7 cellular contexts compared by ENCODE assay signal in the genomic region with DNA sequence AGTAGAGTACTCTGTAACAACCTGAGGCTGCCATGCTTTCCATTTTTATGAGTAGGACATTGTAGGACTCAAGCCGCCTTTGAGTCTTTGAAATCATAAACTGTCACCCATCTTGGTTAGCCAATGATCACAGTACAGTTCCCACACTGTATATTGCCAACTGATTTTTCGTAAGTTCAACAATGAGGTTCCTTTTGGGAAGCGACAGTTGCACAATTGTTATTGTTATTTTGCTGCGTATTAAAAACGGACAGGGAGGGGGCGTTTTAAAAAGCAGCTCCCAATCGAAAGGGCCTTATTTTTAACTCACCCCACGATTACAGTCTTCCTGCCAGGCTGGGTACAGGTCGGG. TPM values are rescaled to one million over a fixed set of nuclear protein-coding genes. Genes with fewer than 3 reads are reported as not detected.
DNase-seq lines count a peak whose midpoint lies in the region; ATAC-seq and TF ChIP-seq lines count a peak whose summit lies in the region.

No MANE protein-coding gene starts in this region.

- DNase-seq in GM23338 (ENCODE audit: low spot score) (no peak), SJCRH30 (peak in 1 of 2 experiments; percentile 31), fibroblast of gingiva (ENCODE audit: low read depth) (peak; percentile 69)

- H3K9me3 ChIP-seq in SJCRH30 (replicated peaks) (no peaks in the 10 kb centered on the region), neutrophil (no peaks in the 10 kb centered on the region)

- peaks cover 7% of the 10 kb centered on the region; the same call in 2 of the 3 replicates for H3K4me1 Mint-ChIP-seq in GM23338

- H3K27ac Mint-ChIP-seq in GM23338, result no peak overlapping the region

- H3K36me3 ChIP-seq in GM23338 (ENCODE audit: insufficient read depth), result no peaks in the 10 kb centered on the region
- H3K36me3 ChIP-seq in SJCRH30, result no peaks in the 10 kb centered on the region
- H3K36me3 ChIP-seq in neutrophil, result no peaks in the 10 kb centered on the region

- H3K4me3 ChIP-seq in GM23338 (peak overlapping the region; percentile 86), SJCRH30 (peak overlapping the region; percentile 69), neutrophil (ENCODE audit: low read depth in 1 of 2, low read length in 1 of 2) (peak overlapping the region; percentile 71 to 92)

- H4K20me1 ChIP-seq in GM23338 (replicated peaks; ENCODE audit: insufficient read depth), result no peaks in the 10 kb centered on the region

- peak overlapping the region; percentile 92 for H3K4me3 Mint-ChIP-seq in GM23338

- no peaks in the 10 kb centered on the region for H3K36me3 Mint-ChIP-seq in GM23338 (ENCODE audit: low read depth)

- H3K79me2 ChIP-seq in GM23338 (replicated peaks; ENCODE audit: insufficient read depth), result no peaks in the 10 kb centered on the region

- ATAC-seq in GM23338, result no peak
- no peak for ATAC-seq in HG02885 (IDR thresholded peaks at IDR 0.05; ENCODE audit: poor library complexity, unreplicated experiment)
- no peak for ATAC-seq in HG02981 (IDR thresholded peaks at IDR 0.05; ENCODE audit: unreplicated experiment)
- ATAC-seq in HG03039 (IDR thresholded peaks at IDR 0.05; ENCODE audit: unreplicated experiment), result no peak

- H3K4me2 ChIP-seq in GM23338, result peak overlapping the region; percentile 99

- H3K27me3 ChIP-seq in GM23338 (ENCODE audit: insufficient read depth) (peaks cover 32% of the 10 kb centered on the region), SJCRH30 (no peaks in the 10 kb centered on the region), neutrophil (peaks cover 6% of the 10 kb centered on the region)

- H3K9me2 ChIP-seq in GM23338 (ENCODE audit: insufficient read depth), result no peaks in the 10 kb centered on the region

- TF ChIP-seq CTCF in GM23338 (conservative IDR thresholded peaks at IDR 0.05; ENCODE audit: low read depth in 2 of 2) (no peak), neutrophil (IDR thresholded peaks at IDR 0.05) (no peak)

- no peaks in the 10 kb centered on the region for H3K9me3 Mint-ChIP-seq in GM23338

- H2AFZ ChIP-seq in GM23338, result peak overlapping the region; percentile 100

- H3K4me1 ChIP-seq in GM23338 (ENCODE audit: insufficient read depth), result peaks cover 8% of the 10 kb centered on the region
- H3K4me1 ChIP-seq in SJCRH30, result peaks cover 12% of the 10 kb centered on the region
- peaks cover 12 to 23% of the 10 kb centered on the region in 2 experiments for H3K4me1 ChIP-seq in neutrophil (ENCODE audit: control insufficient read depth in 1 of 2, insufficient read depth in 1 of 2, low read depth in 1 of 2, low read length in 1 of 2)

- peaks cover 9% of the 10 kb centered on the region; the same call in 1 of the 2 replicates for H3F3A ChIP-seq in GM23338 (replicated peaks; ENCODE audit: low read depth)

- peaks cover 27% of the 10 kb centered on the region for H3K27me3 Mint-ChIP-seq in GM23338 (ENCODE audit: insufficient read depth, low read depth, poor library complexity)

- H3K27ac ChIP-seq in GM23338 (ENCODE audit: low read depth) (no peak overlapping the region), SJCRH30 (peak overlapping the region; percentile 81), neutrophil (peak overlapping the region; percentile 93)

TF ChIP-seq in GM23338, 12 proteins besides CTCF, POLR2A, EP300 and RAD21 (continues in another document):
- TF ChIP-seq NANOG (IDR thresholded peaks at IDR 0.05; ENCODE audit: borderline replicate concordance) (no peak), ZNF114 (CRISPR knock-in tag; IDR thresholded peaks at IDR 0.05) (no peak), CREB1 (CRISPR knock-in tag; IDR thresholded peaks at IDR 0.05; ENCODE audit: low read depth) (no peak), ZNF331 (CRISPR knock-in tag; IDR thresholded peaks at IDR 0.05; ENCODE audit: low read depth) (no peak), POLR2AphosphoS5 (IDR thresholded peaks at IDR 0.05; ENCODE audit: low read depth) (no peak), JUNB (IDR thresholded peaks at IDR 0.05; ENCODE audit: unreplicated experiment) (no peak)
- TF ChIP-seq, protein P1, sequence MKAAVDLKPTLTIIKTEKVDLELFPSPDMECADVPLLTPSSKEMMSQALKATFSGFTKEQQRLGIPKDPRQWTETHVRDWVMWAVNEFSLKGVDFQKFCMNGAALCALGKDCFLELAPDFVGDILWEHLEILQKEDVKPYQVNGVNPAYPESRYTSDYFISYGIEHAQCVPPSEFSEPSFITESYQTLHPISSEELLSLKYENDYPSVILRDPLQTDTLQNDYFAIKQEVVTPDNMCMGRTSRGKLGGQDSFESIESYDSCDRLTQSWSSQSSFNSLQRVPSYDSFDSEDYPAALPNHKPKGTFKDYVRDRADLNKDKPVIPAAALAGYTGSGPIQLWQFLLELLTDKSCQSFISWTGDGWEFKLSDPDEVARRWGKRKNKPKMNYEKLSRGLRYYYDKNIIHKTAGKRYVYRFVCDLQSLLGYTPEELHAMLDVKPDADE (IDR thresholded peaks at IDR 0.05), result no peak
- TF ChIP-seq, protein P2, sequence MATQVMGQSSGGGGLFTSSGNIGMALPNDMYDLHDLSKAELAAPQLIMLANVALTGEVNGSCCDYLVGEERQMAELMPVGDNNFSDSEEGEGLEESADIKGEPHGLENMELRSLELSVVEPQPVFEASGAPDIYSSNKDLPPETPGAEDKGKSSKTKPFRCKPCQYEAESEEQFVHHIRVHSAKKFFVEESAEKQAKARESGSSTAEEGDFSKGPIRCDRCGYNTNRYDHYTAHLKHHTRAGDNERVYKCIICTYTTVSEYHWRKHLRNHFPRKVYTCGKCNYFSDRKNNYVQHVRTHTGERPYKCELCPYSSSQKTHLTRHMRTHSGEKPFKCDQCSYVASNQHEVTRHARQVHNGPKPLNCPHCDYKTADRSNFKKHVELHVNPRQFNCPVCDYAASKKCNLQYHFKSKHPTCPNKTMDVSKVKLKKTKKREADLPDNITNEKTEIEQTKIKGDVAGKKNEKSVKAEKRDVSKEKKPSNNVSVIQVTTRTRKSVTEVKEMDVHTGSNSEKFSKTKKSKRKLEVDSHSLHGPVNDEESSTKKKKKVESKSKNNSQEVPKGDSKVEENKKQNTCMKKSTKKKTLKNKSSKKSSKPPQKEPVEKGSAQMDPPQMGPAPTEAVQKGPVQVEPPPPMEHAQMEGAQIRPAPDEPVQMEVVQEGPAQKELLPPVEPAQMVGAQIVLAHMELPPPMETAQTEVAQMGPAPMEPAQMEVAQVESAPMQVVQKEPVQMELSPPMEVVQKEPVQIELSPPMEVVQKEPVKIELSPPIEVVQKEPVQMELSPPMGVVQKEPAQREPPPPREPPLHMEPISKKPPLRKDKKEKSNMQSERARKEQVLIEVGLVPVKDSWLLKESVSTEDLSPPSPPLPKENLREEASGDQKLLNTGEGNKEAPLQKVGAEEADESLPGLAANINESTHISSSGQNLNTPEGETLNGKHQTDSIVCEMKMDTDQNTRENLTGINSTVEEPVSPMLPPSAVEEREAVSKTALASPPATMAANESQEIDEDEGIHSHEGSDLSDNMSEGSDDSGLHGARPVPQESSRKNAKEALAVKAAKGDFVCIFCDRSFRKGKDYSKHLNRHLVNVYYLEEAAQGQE (IDR thresholded peaks at IDR 0.05; ENCODE audit: unreplicated experiment), result no peak

RNA-seq across cellular contexts. Expression of a gene that starts 0.6 kb away (rescaled TPM):
- 0.28 and 0.39 TPM in 2 replicates for total RNA-seq in GM23338 (2014; rRNA removed; shearing (Covaris generic))
- polyA plus RNA-seq in GM23338 (2016; fragmentation: Nextera tagmentation; extraction: Ambion mirVana), result 0.16 and 0.21 TPM in 2 replicates
- 11.7 and 15.4 TPM in 2 replicates for total RNA-seq in SJCRH30 (2014; rRNA removed; shearing (Covaris generic))

RNA-seq across cellular contexts. Expression of a gene that starts 59.2 kb away (rescaled TPM):
- 92.6 and 95.9 TPM in 2 replicates for total RNA-seq in GM23338 (2014; rRNA removed; shearing (Covaris generic))
- polyA plus RNA-seq in GM23338 (2016; fragmentation: Nextera tagmentation; extraction: Ambion mirVana), result 389 and 446 TPM in 2 replicates
- total RNA-seq in SJCRH30 (2014; rRNA removed; shearing (Covaris generic)), result 198 and 203 TPM in 2 replicates
